In the genomic region with DNA sequence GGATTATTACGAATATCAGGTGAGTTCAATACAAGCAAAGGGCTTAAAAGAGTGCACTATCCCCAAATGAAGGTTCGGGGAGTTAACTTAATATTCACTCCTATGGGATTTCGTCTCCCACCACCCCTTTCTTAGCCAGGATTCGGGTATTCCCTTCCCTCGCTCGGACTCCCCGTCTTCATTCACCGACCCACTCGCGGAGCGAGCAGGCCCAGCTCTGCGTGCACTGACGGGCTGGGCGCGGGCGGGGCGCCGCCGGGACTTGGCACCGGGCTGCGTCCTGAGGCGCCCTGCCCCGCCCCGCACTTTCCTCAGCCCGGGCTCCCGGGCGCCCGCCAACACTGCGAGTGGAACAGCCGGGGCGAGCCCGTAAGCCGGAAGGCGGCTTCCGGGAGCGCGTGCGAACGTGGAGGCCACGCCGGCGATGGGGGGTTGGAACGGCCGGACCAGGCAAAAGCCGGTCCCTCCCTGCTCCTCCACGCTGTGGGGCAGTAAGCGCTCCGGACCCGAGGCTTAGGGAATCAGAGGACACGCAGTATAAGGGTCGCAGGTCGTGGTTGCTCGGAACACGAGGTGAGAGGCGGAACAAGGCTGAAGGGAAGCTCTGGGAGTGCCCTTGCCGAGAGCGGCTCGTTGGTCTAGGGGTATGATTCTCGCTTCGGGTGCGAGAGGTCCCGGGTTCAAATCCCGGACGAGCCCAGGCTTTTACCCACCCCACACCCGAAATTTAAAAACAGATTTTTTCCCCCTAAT, we compare ENCODE assay signal across 8 cellular contexts. TPM values are rescaled to one million over a fixed set of nuclear protein-coding genes. Genes with fewer than 3 reads are reported as not detected.
DNase-seq lines count a peak whose midpoint lies in the region; ATAC-seq, FAIRE-seq and TF ChIP-seq lines count a peak whose summit lies in the region.

No MANE protein-coding gene starts in this region.

- intact Hi-C loops in endothelial cell of umbilical vein (cut with micrococcal nuclease) (loop anchor here (1.0 to 10.0 kb wide), 5 partner anchors 26 to 1651 kb away; partner anchors contain the start of genes BLZF1, NME7 and SFT2D2), mucosa of descending colon (cut with DNase I, micrococcal nuclease) (no loop called here)

- H3K4me2 ChIP-seq in endothelial cell of umbilical vein (ENCODE audit: insufficient read depth, low read length): peak overlapping the region; percentile 94

- POLR2A ChIA-PET in endothelial cell of umbilical vein (lab: Charles Lee): no interaction called here

- H3K4me3 ChIP-seq in HUES48 (ENCODE audit: low read depth, low read length): peak overlapping the region; percentile 91
- peak overlapping the region; percentile 83 to 89 (median 83) for H3K4me3 ChIP-seq in endothelial cell of umbilical vein (replicated peaks in 1 of 3; ENCODE audit: insufficient read depth in 1 of 3, low read depth in 1 of 3, low read length in 3 of 3)
- H3K4me3 ChIP-seq in mucosa of descending colon: peak overlapping the region; percentile 57

- dilution Hi-C loops in endothelial cell of umbilical vein (cut with MboI; ENCODE audit: extremely low pct_ligation_motif_present, low sequenced_read_pairs): no loop called here

- H3K36me3 ChIP-seq in HUES48 (ENCODE audit: control insufficient read depth, insufficient read depth, low read length) (no peaks in the 10 kb centered on the region), endothelial cell of umbilical vein (ENCODE audit: control insufficient read depth in 2 of 2, extremely low read depth in 1 of 2, insufficient read depth in 2 of 2, low read length in 2 of 2) (no peaks in the 10 kb centered on the region), mucosa of descending colon (ENCODE audit: low read depth) (no peaks in the 10 kb centered on the region)

- no peaks in the 10 kb centered on the region for H3K9me1 ChIP-seq in endothelial cell of umbilical vein (replicated peaks; ENCODE audit: control insufficient read depth, extremely low read depth, insufficient read depth, low read length)

- H3K9me3 ChIP-seq in HUES48 (ENCODE audit: control insufficient read depth, insufficient read depth, low read length) (no peaks in the 10 kb centered on the region), endothelial cell of umbilical vein (replicated peaks; ENCODE audit: control insufficient read depth, insufficient read depth, low read length) (no peaks in the 10 kb centered on the region), mucosa of descending colon (no peaks in the 10 kb centered on the region)

- peak overlapping the region; percentile 85 for H3K9ac ChIP-seq in HUES48 (ENCODE audit: low read depth, low read length)
- peak overlapping the region; percentile 82 for H3K9ac ChIP-seq in endothelial cell of umbilical vein (replicated peaks; ENCODE audit: extremely low read depth, insufficient read depth, low read length)

- no TSS peak for BruUV-seq in endothelial cell of umbilical vein (replicated peaks; lab: Mats Ljungman, UMichigan)

- no peak for TF ChIP-seq CTCF in endothelial cell of umbilical vein (IDR thresholded peaks at IDR 0.05; ENCODE audit: extremely low read depth in 1 of 2, insufficient read depth in 1 of 2, low read depth in 1 of 2, low read length in 2 of 2)
- TF ChIP-seq CTCF in mucosa of descending colon (IDR thresholded peaks at IDR 0.05): no peak

- CTCF ChIA-PET in endothelial cell of umbilical vein (lab: Charles Lee): interaction anchor here (0.8 to 2.7 kb wide), 6 partner anchors 26 to 494 kb away, joined by 3 to 17 read pairs (median 5); partner anchors contain the start of gene POU2F1

- H4K20me1 ChIP-seq in endothelial cell of umbilical vein (replicated peaks; ENCODE audit: control insufficient read depth, extremely low read depth, insufficient read depth, low read length): no peaks in the 10 kb centered on the region

- ATAC-seq in GM21423 (IDR thresholded peaks at IDR 0.05; ENCODE audit: unreplicated experiment): peak; percentile 48
- peak; percentile 87 for ATAC-seq in mucosa of descending colon

- DNase-seq in Caki2 (ENCODE audit: low read depth) (peak; percentile 89), NOMO-1 treated with dmso at 0.1 percent for 144 hours (lab: John Stamatoyannopoulos, UW; ENCODE audit: unreplicated experiment) (peak; percentile 78), endothelial cell of umbilical vein (ENCODE audit: low read depth, low spot score) (peak; percentile 84), mucosa of descending colon (peak; percentile 92 to 95 (median 93))
- peak; percentile 88 for DNase-seq in activated CD8-positive, alpha-beta memory T cell treated with anti-CD3 and anti-CD28 coated beads, Interleukin-2, amount 50 U/mL, for 4 hours
- peak; percentile 81 to 86 for DNase-seq in stimulated activated CD8-positive, alpha-beta memory T cell treated with anti-CD3 and anti-CD28 coated beads, Interleukin-4, amount 100 ng/mL, for 1 hour (ENCODE audit: low read depth in 2 of 2, low spot score in 1 of 2)

- in situ Hi-C loops in Caki2 (cut with HindIII; ENCODE audit: low pct_unique_long_range_greater_than_20kb, low sequenced_read_pairs): no loop called here

- FAIRE-seq in endothelial cell of umbilical vein (lab: Jason Lieb, UNC): peak; percentile 15

- H3K27me3 ChIP-seq in HUES48 (ENCODE audit: control insufficient read depth, insufficient read depth, low read length) (peaks cover 20% of the 10 kb centered on the region), endothelial cell of umbilical vein (ENCODE audit: control insufficient read depth in 2 of 2, insufficient read depth in 2 of 2, low read length in 2 of 2) (peaks cover 3 to 4% of the 10 kb centered on the region in 2 experiments)

- H2AFZ ChIP-seq in endothelial cell of umbilical vein (ENCODE audit: low read depth, low read length): peak overlapping the region; percentile 92

- no peak for TF ChIP-seq POLR2A in endothelial cell of umbilical vein (IDR thresholded peaks at IDR 0.05; ENCODE audit: low read depth, low read length)

- H3K79me2 ChIP-seq in endothelial cell of umbilical vein (ENCODE audit: control insufficient read depth, insufficient read depth, low read length): no peaks in the 10 kb centered on the region

- H3K4me1 ChIP-seq in HUES48 (ENCODE audit: control insufficient read depth, insufficient read depth, low read length) (peaks cover 18% of the 10 kb centered on the region; the same call in 1 of the 2 replicates), endothelial cell of umbilical vein (ENCODE audit: control insufficient read depth, extremely low read depth, insufficient read depth, low read length) (peaks cover 10% of the 10 kb centered on the region), mucosa of descending colon (ENCODE audit: low read depth) (peaks cover 10% of the 10 kb centered on the region)

- H3K27ac ChIP-seq in HUES48 (ENCODE audit: low read depth, low read length): no peak overlapping the region
- peak overlapping the region; percentile 60 for H3K27ac ChIP-seq in endothelial cell of umbilical vein (ENCODE audit: insufficient read depth, low read depth, low read length)

TF ChIP-seq in endothelial cell of umbilical vein, 7 proteins besides CTCF, POLR2A, EP300 and RAD21:
- TF ChIP-seq MYC (IDR thresholded peaks at IDR 0.05; ENCODE audit: low read depth, low read length) (peak; percentile 36), MAX (IDR thresholded peaks at IDR 0.05; ENCODE audit: insufficient read depth, insufficient read length) (peak; percentile 44), EZH2 (IDR thresholded peaks at IDR 0.05; ENCODE audit: borderline replicate concordance, low read depth, low read length, severe bottlenecking) (no peak), JUN (IDR thresholded peaks at IDR 0.05; ENCODE audit: borderline replicate concordance, insufficient read depth, insufficient read length, low read depth) (no peak), GATA2 (IDR thresholded peaks at IDR 0.05; ENCODE audit: insufficient read depth, insufficient read length, low read depth, low read length) (peak; percentile 25), POLR2AphosphoS5 (IDR thresholded peaks at IDR 0.05; ENCODE audit: insufficient read depth, low read depth, low read length) (peak; percentile 49), FOS (IDR thresholded peaks at IDR 0.05; ENCODE audit: borderline replicate concordance, insufficient read depth, low read length) (no peak)

RNA-seq across cellular contexts. Expression of gene MPZL1, which starts 7.5 kb away (rescaled TPM):
- total RNA-seq in Caki2 (2014; rRNA removed; shearing (Covaris generic); ENCODE audit: low replicate concordance): 148 and 159 TPM in 2 replicates
- total RNA-seq in endothelial cell of umbilical vein (99.1 and 99.4 TPM in 2 replicates), mucosa of descending colon (100 to 1,000 TPM in 2 of 3 donors, 10 to 100 TPM in 1; 95.6 to 117 (median 103) TPM)
- 40.0 and 41.7 TPM in 2 replicates for polyA plus RNA-seq in endothelial cell of umbilical vein
- polyA plus RNA-seq in endothelial cell of umbilical vein (2011; cell fraction: cytosol; rRNA removed): 47.4 and 49.5 TPM in 2 replicates
- 46.1 and 59.5 TPM in 2 replicates for polyA plus RNA-seq in endothelial cell of umbilical vein (2011; cell fraction: nucleus; rRNA removed)
- 73.1 and 94.6 TPM in 2 replicates for polyA plus RNA-seq in endothelial cell of umbilical vein (2012)
- polyA minus RNA-seq in endothelial cell of umbilical vein: 55.7 and 70.9 TPM in 2 replicates
- polyA minus RNA-seq in endothelial cell of umbilical vein (2011; cell fraction: cytosol; rRNA and poly(A)+ RNA removed): 76.3 TPM
- 32.2 and 43.8 TPM in 2 replicates for polyA minus RNA-seq in endothelial cell of umbilical vein (2011; cell fraction: nucleus; rRNA and poly(A)+ RNA removed)
